ENCODE assay signal across 1 cellular context in genomic region chr2:74457549-74458131, GRCh38.
A peak's percentile ranks its signal among the peaks of the same experiment; 100 is the strongest.
TF ChIP-seq lines count a peak whose summit lies in the region.

No MANE protein-coding gene starts in this region.

TF ChIP-seq in HEK293, 187 proteins besides CTCF, POLR2A, EP300 and RAD21 (continued from another document):
- TF ChIP-seq KLF16 (tag by site-specific recombination; IDR thresholded peaks at IDR 0.05) = peak; percentile 62; the same call in 1 of the 2 replicates
- TF ChIP-seq KLF1 (tag by site-specific recombination; IDR thresholded peaks at IDR 0.05) = peak; percentile 38; the same call in 1 of the 2 replicates
- peak; percentile 55; the same call in 1 of the 2 replicates for TF ChIP-seq ZNF692 (tag by site-specific recombination; IDR thresholded peaks at IDR 0.05)
- peak; percentile 56; the same call in 1 of the 2 replicates for TF ChIP-seq KLF8 (tag by site-specific recombination; IDR thresholded peaks at IDR 0.05)
- TF ChIP-seq ZNF324 (tag by site-specific recombination; IDR thresholded peaks at IDR 0.05) = no peak
- no peak for TF ChIP-seq YY2 (tag by site-specific recombination; IDR thresholded peaks at IDR 0.05)
- TF ChIP-seq ZNF488 (tag by site-specific recombination; IDR thresholded peaks at IDR 0.05) = no peak
- TF ChIP-seq ZEB2 (tag by site-specific recombination; IDR thresholded peaks at IDR 0.05) = peak; percentile 84
- TF ChIP-seq ZNF777 (tag by site-specific recombination; IDR thresholded peaks at IDR 0.05; ENCODE audit: borderline replicate concordance) = no peak
- TF ChIP-seq INSM2 (tag by site-specific recombination; IDR thresholded peaks at IDR 0.05) = 0 out of 2 replicates have a peak, but pooled peaks have one; percentile 51
- TF ChIP-seq ZNF701 (tag by site-specific recombination; IDR thresholded peaks at IDR 0.05) = no peak
- peak; percentile 87 for TF ChIP-seq KLF9 (tag by site-specific recombination; IDR thresholded peaks at IDR 0.05; ENCODE audit: low read depth)
- TF ChIP-seq YY1 (tag by site-specific recombination; IDR thresholded peaks at IDR 0.05) = no peak; the same call in 1 of the 2 replicates
- TF ChIP-seq ZBTB10 (tag by site-specific recombination; IDR thresholded peaks at IDR 0.05) = peak; percentile 63
- TF ChIP-seq PATZ1 (tag by site-specific recombination; IDR thresholded peaks at IDR 0.05) = peak; percentile 91
- TF ChIP-seq ZNF518A (tag by site-specific recombination; conservative IDR thresholded peaks at IDR 0.05; ENCODE audit: low read depth) = no peak
- peak; percentile 26; the same call in 1 of the 2 replicates for TF ChIP-seq OSR2 (tag by site-specific recombination; IDR thresholded peaks at IDR 0.05)
- TF ChIP-seq BCL6B (tag by site-specific recombination; IDR thresholded peaks at IDR 0.05) = no peak
- peak; percentile 75 for TF ChIP-seq ZNF600 (tag by site-specific recombination; IDR thresholded peaks at IDR 0.05)
- TF ChIP-seq ZNF221 (tag by site-specific recombination; IDR thresholded peaks at IDR 0.05; ENCODE audit: borderline replicate concordance) = no peak; the same call in 1 of the 2 replicates
- no peak for TF ChIP-seq ZNF433 (tag by site-specific recombination; IDR thresholded peaks at IDR 0.05; ENCODE audit: low read depth)
- 0 out of 2 replicates have a peak, but pooled peaks have one; percentile 33 for TF ChIP-seq ZBTB8A (tag by site-specific recombination; IDR thresholded peaks at IDR 0.05)
- no peak for TF ChIP-seq SCRT2 (tag by site-specific recombination; IDR thresholded peaks at IDR 0.05)
- no peak for TF ChIP-seq ZNF23 (tag by site-specific recombination; IDR thresholded peaks at IDR 0.05; ENCODE audit: borderline replicate concordance)
- TF ChIP-seq ZNF785 (tag by site-specific recombination; IDR thresholded peaks at IDR 0.05) = no peak
- TF ChIP-seq ZNF274 (IDR thresholded peaks at IDR 0.05; ENCODE audit: low read length) = no peak
- TF ChIP-seq ZNF274 (tag by site-specific recombination; IDR thresholded peaks at IDR 0.05; ENCODE audit: borderline replicate concordance) = no peak
- no peak for TF ChIP-seq ZNF830 (tag by site-specific recombination; IDR thresholded peaks at IDR 0.05; ENCODE audit: low read depth)
TF ChIP-seq in HEK293: peak in this region for 51.
